Comparison of ENCODE assay signal across 17 cellular contexts in the genomic region with DNA sequence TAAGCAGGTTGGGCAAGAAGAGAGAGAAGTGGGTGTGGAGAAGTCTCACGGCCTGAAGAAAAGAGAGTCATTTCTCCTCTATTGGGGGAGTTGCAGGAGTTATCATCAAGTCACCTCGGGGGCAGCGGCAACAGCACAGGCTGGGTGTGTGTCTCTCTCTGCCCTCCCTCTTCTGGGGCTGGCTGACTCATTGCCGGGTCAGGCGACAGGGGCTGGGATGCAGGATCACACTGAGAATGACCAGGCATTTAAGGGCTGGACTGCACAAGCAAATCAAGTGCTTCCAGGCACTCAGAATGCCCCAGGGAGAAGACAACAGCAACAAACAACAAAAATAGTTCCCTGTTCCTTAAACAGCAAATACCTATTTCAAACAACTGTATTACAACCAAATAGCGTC. TPM values are rescaled to one million over a fixed set of nuclear protein-coding genes. Genes with fewer than 3 reads are reported as not detected.
DNase-seq lines count a peak whose midpoint lies in the region; ATAC-seq and TF ChIP-seq lines count a peak whose summit lies in the region.
"Had no signal": no experiment of that assay in that cellular context is flagged by ENCODE, and none has a peak within 500 bp of the region (broad histone marks: within the 10 kb centered on the region; RNA-seq: fewer than 3 reads in every experiment).

No MANE protein-coding gene starts in this region.

- peak; percentile 90 for DNase-seq in ELF-1 (ENCODE audit: low read depth, low spot score)
- DNase-seq in OCI-M1 (lab: John Stamatoyannopoulos, UW): peak; percentile 89
- peak; percentile 18 for DNase-seq in choroid plexus epithelial cell (ENCODE audit: low read depth)
- peak; percentile 6 for DNase-seq in nephron progenitor cell
- no peak for DNase-seq in activated naive CD8-positive, alpha-beta T cell treated with anti-CD3 and anti-CD28 coated beads for 36 hours
- DNase-seq in activated T-cell treated with anti-CD3 and anti-CD28 coated beads for 4 hours: no peak
- DNase-seq: activated CD4-positive, alpha-beta T cell treated with anti-CD3 and anti-CD28 coated beads for 48 hours; anterior cingulate cortex; effector CD4-positive, alpha-beta T cell; gastrocnemius medialis; NCI-H2029 treated with DMSO at 0.1 percent for 48 hours; sigmoid colon; T-cell had no signal

- H3K36me3 Mint-ChIP-seq in nephron progenitor cell (ENCODE audit: low read depth): no peaks in the 10 kb centered on the region
- H3K36me3 Mint-ChIP-seq in activated naive CD8-positive, alpha-beta T cell treated with anti-CD3 and anti-CD28 coated beads for 36 hours: no peaks in the 10 kb centered on the region
- H3K36me3 Mint-ChIP-seq: CD14-positive monocyte; natural killer cell treated with Interleukin-12 subunit alpha and Interleukin-12 subunit beta and Interleukin-15 and Interleukin-18, amount 100 ng/mL, for 72 hours; T-cell had no signal

- H3K27me3 Mint-ChIP-seq in nephron progenitor cell (ENCODE audit: low read depth, poor library complexity): peaks cover 8% of the 10 kb centered on the region
- H3K27me3 Mint-ChIP-seq in activated naive CD8-positive, alpha-beta T cell treated with anti-CD3 and anti-CD28 coated beads for 36 hours: peaks cover 9% of the 10 kb centered on the region

- H3K9me3 Mint-ChIP-seq in nephron progenitor cell: peaks cover 28% of the 10 kb centered on the region
- H3K9me3 Mint-ChIP-seq in activated naive CD8-positive, alpha-beta T cell treated with anti-CD3 and anti-CD28 coated beads for 36 hours: no peaks in the 10 kb centered on the region
- H3K9me3 Mint-ChIP-seq: T-cell had no signal

- H3K4me3 Mint-ChIP-seq in nephron progenitor cell: no peak overlapping the region
- H3K4me3 Mint-ChIP-seq in activated naive CD8-positive, alpha-beta T cell treated with anti-CD3 and anti-CD28 coated beads for 36 hours: no peak overlapping the region
- H3K4me3 Mint-ChIP-seq: CD14-positive monocyte; natural killer cell treated with Interleukin-12 subunit alpha and Interleukin-12 subunit beta and Interleukin-15 and Interleukin-18, amount 100 ng/mL, for 72 hours; T-cell had no signal

- ATAC-seq in GM19035 (IDR thresholded peaks at IDR 0.05; ENCODE audit: unreplicated experiment) (no peak), HG03469 (IDR thresholded peaks at IDR 0.05; ENCODE audit: unreplicated experiment) (no peak)
- ATAC-seq: gastrocnemius medialis; natural killer cell treated with Interleukin-12 subunit alpha and Interleukin-12 subunit beta and Interleukin-15 and Interleukin-18, amount 100 ng/mL, for 72 hours; T-cell had no signal

- peak overlapping the region; percentile 78 for H3K27ac Mint-ChIP-seq in nephron progenitor cell
- H3K27ac Mint-ChIP-seq in activated naive CD8-positive, alpha-beta T cell treated with anti-CD3 and anti-CD28 coated beads for 36 hours: no peak overlapping the region
- H3K27ac Mint-ChIP-seq: CD14-positive monocyte; natural killer cell treated with Interleukin-12 subunit alpha and Interleukin-12 subunit beta and Interleukin-15 and Interleukin-18, amount 100 ng/mL, for 72 hours; T-cell had no signal

- TF ChIP-seq CTCF in choroid plexus epithelial cell (conservative IDR thresholded peaks at IDR 0.05; ENCODE audit: low read depth, low read length): no peak
- TF ChIP-seq CTCF in nephron progenitor cell (IDR thresholded peaks at IDR 0.05): no peak

- no peak overlapping the region for H3K4me3 ChIP-seq in choroid plexus epithelial cell (ENCODE audit: low read depth, low read length)
- H3K4me3 ChIP-seq: gastrocnemius medialis, sigmoid colon had no signal

- H3K4me1 Mint-ChIP-seq in nephron progenitor cell: peaks cover 7% of the 10 kb centered on the region
- no peaks in the 10 kb centered on the region for H3K4me1 Mint-ChIP-seq in activated naive CD8-positive, alpha-beta T cell treated with anti-CD3 and anti-CD28 coated beads for 36 hours
- H3K4me1 Mint-ChIP-seq: CD14-positive monocyte, T-cell had no signal

RNA-seq across cellular contexts. Expression of gene EQTN, which starts 6.3 kb away (rescaled TPM):
- not detected for total RNA-seq in activated naive CD8-positive, alpha-beta T cell treated with anti-CD3 and anti-CD28 coated beads for 36 hours
- total RNA-seq: natural killer cell treated with Interleukin-12 subunit alpha and Interleukin-12 subunit beta and Interleukin-15 and Interleukin-18, amount 100 ng/mL, for 72 hours; T-cell had no signal

Comparison
In these comparisons a context has a peak if more than half of its experiments do, and no peak if none do; other contexts are left out.
1. DNase-seq: peak in ELF-1 (single experiment), OCI-M1 (single experiment), choroid plexus epithelial cell (single experiment) and nephron progenitor cell (single experiment); none in activated naive CD8-positive, alpha-beta T cell treated with anti-CD3 and anti-CD28 coated beads for 36 hours (single experiment) and activated T-cell treated with anti-CD3 and anti-CD28 coated beads for 4 hours (single experiment).